ENCODE assay signal across 21 cellular contexts in the genomic region with DNA sequence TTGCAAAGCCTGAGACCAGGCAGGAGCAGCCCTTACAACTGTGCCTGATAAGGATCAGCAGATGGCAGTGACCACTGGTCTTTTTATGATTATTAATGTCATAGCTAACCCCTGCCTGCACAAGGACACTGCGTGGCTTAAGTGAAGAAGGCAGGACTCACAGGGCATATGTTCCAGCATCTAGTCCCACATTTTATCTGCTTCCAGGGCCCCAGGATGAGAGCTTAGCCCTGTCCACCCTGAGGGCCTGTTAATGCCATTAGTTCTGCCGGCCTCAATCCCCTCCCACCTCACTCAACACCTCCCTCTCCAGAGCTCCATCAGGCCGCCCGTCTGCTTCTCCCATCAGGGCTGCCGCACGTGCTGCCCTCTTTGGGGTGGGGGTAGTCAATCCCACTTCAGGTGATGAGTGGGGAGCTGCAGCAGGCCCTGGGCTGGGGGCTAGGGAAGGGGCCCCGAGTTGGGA. TPM values are rescaled to one million over a fixed set of nuclear protein-coding genes. Genes with fewer than 3 reads are reported as not detected.
"Had no signal": no experiment of that assay in that cellular context is flagged by ENCODE, and none has a peak within 500 bp of the region (broad histone marks: within the 10 kb centered on the region; RNA-seq: fewer than 3 reads in every experiment).

No MANE protein-coding gene starts in this region.

- H2AFZ ChIP-seq: hepatocyte had no signal

- H3K9me3 Mint-ChIP-seq: stimulated activated effector memory CD8-positive, alpha-beta T cell treated with anti-CD3 and anti-CD28 coated beads, Interleukin-12 subunit alpha, Interleukin-12 subunit beta, amount 100 ng/mL, for 72 hours had no signal

- H3K4me2 ChIP-seq: hepatocyte had no signal

- H3K4me3 Mint-ChIP-seq: dendritic cell treated with granulocyte-macrophage colony-stimulating factor and Interleukin-4, amounts not matched to agents 40 ng/mL and 50 ng/mL, for 4 days; stimulated activated effector memory CD8-positive, alpha-beta T cell treated with anti-CD3 and anti-CD28 coated beads, Interleukin-12 subunit alpha, Interleukin-12 subunit beta, amount 100 ng/mL, for 72 hours had no signal

- H3K27ac Mint-ChIP-seq: activated naive CD4-positive, alpha-beta T cell treated with anti-CD3 and anti-CD28 coated beads, Interleukin-2, amount 50 U/mL, for 72 hours; dendritic cell treated with granulocyte-macrophage colony-stimulating factor and Interleukin-4, amounts not matched to agents 40 ng/mL and 50 ng/mL, for 4 days; stimulated activated effector memory CD8-positive, alpha-beta T cell treated with anti-CD3 and anti-CD28 coated beads, Interleukin-12 subunit alpha, Interleukin-12 subunit beta, amount 100 ng/mL, for 72 hours had no signal

- FAIRE-seq: bronchial epithelial cell, endothelial cell of umbilical vein, islet of Langerhans had no signal

- H3K9me3 ChIP-seq: esophagus muscularis mucosa, prostate gland, testis, upper lobe of left lung had no signal

- H3K4me3 ChIP-seq: esophagus muscularis mucosa, hepatocyte, lung, prostate gland, skin epidermis, testis, upper lobe of left lung had no signal

- DNase-seq: activated CD8-positive, alpha-beta memory T cell treated with anti-CD3 and anti-CD28 coated beads for 24 hours; activated CD8-positive, alpha-beta memory T cell treated with anti-CD3 and anti-CD28 coated beads, Interleukin-2, amount 50 U/mL, for 48 hours; activated gamma-delta T cell treated with Interleukin-2 at 50 U/mL for 16 hours; activated T-cell treated with anti-CD3 and anti-CD28 coated beads, Interleukin-2, amount 50 U/mL, for 48 hours; left colon; stimulated activated CD4-positive, alpha-beta T cell treated with anti-CD3 and anti-CD28 coated beads, Interleukin-4, amount 100 ng/mL, for 1 hour; testis had no signal

- H3K79me2 ChIP-seq: hepatocyte had no signal

- H3K27me3 ChIP-seq: esophagus muscularis mucosa, hepatocyte, testis, upper lobe of left lung had no signal

- H3K36me3 Mint-ChIP-seq: activated naive CD4-positive, alpha-beta T cell treated with anti-CD3 and anti-CD28 coated beads, Interleukin-2, amount 50 U/mL, for 72 hours; stimulated activated effector memory CD8-positive, alpha-beta T cell treated with anti-CD3 and anti-CD28 coated beads, Interleukin-12 subunit alpha, Interleukin-12 subunit beta, amount 100 ng/mL, for 72 hours had no signal

- H3K36me3 ChIP-seq: esophagus muscularis mucosa, prostate gland, upper lobe of left lung had no signal

- H3K27ac ChIP-seq: esophagus muscularis mucosa, hepatocyte, prostate gland, skin epidermis, testis, upper lobe of left lung had no signal

- ATAC-seq: activated CD4-positive, CD25-positive, alpha-beta regulatory T cell treated with anti-CD3 and anti-CD28 coated beads, Interleukin-2, amount 50 U/mL, for 24 hours; activated naive CD4-positive, alpha-beta T cell treated with anti-CD3 and anti-CD28 coated beads, Interleukin-2, amount 50 U/mL, for 72 hours; left colon; right cardiac atrium had no signal

- H3K4me1 ChIP-seq: prostate gland, testis had no signal

RNA-seq across cellular contexts. Expression of gene TSPAN18, which starts 33.1 kb away (rescaled TPM):
- total RNA-seq: bronchial epithelial cell had no signal
